1 cellular context compared by ENCODE assay signal in the genomic region with DNA sequence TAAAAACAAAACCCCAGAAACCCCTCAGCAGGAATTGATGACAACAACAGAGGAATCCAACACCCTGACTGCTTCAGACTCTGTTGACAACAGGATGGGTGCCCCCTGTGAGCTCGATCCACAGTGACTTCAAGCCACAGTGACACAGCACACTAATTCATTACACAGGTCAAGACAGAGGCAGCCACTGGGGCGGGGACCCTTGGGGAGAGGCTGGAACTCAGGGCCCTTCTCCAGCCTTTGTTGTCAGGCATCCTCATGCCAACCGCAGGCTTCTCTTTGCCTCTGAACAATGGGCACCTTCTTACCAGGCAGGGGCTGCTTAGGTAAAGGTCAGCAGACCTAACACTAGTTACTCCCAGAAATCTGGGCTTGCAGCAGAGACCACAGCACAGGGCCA.
TF ChIP-seq lines count a peak whose summit lies in the region.

No MANE protein-coding gene starts in this region.

TF ChIP-seq in GM23338, 12 proteins besides CTCF, POLR2A, EP300 and RAD21 (continued from another document):
- TF ChIP-seq, protein P1, sequence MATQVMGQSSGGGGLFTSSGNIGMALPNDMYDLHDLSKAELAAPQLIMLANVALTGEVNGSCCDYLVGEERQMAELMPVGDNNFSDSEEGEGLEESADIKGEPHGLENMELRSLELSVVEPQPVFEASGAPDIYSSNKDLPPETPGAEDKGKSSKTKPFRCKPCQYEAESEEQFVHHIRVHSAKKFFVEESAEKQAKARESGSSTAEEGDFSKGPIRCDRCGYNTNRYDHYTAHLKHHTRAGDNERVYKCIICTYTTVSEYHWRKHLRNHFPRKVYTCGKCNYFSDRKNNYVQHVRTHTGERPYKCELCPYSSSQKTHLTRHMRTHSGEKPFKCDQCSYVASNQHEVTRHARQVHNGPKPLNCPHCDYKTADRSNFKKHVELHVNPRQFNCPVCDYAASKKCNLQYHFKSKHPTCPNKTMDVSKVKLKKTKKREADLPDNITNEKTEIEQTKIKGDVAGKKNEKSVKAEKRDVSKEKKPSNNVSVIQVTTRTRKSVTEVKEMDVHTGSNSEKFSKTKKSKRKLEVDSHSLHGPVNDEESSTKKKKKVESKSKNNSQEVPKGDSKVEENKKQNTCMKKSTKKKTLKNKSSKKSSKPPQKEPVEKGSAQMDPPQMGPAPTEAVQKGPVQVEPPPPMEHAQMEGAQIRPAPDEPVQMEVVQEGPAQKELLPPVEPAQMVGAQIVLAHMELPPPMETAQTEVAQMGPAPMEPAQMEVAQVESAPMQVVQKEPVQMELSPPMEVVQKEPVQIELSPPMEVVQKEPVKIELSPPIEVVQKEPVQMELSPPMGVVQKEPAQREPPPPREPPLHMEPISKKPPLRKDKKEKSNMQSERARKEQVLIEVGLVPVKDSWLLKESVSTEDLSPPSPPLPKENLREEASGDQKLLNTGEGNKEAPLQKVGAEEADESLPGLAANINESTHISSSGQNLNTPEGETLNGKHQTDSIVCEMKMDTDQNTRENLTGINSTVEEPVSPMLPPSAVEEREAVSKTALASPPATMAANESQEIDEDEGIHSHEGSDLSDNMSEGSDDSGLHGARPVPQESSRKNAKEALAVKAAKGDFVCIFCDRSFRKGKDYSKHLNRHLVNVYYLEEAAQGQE (IDR thresholded peaks at IDR 0.05; ENCODE audit: unreplicated experiment), result no peak
- TF ChIP-seq, protein P2, sequence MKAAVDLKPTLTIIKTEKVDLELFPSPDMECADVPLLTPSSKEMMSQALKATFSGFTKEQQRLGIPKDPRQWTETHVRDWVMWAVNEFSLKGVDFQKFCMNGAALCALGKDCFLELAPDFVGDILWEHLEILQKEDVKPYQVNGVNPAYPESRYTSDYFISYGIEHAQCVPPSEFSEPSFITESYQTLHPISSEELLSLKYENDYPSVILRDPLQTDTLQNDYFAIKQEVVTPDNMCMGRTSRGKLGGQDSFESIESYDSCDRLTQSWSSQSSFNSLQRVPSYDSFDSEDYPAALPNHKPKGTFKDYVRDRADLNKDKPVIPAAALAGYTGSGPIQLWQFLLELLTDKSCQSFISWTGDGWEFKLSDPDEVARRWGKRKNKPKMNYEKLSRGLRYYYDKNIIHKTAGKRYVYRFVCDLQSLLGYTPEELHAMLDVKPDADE (IDR thresholded peaks at IDR 0.05), result no peak
- no peak for TF ChIP-seq CREB1 (CRISPR knock-in tag; IDR thresholded peaks at IDR 0.05; ENCODE audit: low read depth)
- no peak for TF ChIP-seq NANOG (IDR thresholded peaks at IDR 0.05; ENCODE audit: borderline replicate concordance)
- TF ChIP-seq, protein P3, sequence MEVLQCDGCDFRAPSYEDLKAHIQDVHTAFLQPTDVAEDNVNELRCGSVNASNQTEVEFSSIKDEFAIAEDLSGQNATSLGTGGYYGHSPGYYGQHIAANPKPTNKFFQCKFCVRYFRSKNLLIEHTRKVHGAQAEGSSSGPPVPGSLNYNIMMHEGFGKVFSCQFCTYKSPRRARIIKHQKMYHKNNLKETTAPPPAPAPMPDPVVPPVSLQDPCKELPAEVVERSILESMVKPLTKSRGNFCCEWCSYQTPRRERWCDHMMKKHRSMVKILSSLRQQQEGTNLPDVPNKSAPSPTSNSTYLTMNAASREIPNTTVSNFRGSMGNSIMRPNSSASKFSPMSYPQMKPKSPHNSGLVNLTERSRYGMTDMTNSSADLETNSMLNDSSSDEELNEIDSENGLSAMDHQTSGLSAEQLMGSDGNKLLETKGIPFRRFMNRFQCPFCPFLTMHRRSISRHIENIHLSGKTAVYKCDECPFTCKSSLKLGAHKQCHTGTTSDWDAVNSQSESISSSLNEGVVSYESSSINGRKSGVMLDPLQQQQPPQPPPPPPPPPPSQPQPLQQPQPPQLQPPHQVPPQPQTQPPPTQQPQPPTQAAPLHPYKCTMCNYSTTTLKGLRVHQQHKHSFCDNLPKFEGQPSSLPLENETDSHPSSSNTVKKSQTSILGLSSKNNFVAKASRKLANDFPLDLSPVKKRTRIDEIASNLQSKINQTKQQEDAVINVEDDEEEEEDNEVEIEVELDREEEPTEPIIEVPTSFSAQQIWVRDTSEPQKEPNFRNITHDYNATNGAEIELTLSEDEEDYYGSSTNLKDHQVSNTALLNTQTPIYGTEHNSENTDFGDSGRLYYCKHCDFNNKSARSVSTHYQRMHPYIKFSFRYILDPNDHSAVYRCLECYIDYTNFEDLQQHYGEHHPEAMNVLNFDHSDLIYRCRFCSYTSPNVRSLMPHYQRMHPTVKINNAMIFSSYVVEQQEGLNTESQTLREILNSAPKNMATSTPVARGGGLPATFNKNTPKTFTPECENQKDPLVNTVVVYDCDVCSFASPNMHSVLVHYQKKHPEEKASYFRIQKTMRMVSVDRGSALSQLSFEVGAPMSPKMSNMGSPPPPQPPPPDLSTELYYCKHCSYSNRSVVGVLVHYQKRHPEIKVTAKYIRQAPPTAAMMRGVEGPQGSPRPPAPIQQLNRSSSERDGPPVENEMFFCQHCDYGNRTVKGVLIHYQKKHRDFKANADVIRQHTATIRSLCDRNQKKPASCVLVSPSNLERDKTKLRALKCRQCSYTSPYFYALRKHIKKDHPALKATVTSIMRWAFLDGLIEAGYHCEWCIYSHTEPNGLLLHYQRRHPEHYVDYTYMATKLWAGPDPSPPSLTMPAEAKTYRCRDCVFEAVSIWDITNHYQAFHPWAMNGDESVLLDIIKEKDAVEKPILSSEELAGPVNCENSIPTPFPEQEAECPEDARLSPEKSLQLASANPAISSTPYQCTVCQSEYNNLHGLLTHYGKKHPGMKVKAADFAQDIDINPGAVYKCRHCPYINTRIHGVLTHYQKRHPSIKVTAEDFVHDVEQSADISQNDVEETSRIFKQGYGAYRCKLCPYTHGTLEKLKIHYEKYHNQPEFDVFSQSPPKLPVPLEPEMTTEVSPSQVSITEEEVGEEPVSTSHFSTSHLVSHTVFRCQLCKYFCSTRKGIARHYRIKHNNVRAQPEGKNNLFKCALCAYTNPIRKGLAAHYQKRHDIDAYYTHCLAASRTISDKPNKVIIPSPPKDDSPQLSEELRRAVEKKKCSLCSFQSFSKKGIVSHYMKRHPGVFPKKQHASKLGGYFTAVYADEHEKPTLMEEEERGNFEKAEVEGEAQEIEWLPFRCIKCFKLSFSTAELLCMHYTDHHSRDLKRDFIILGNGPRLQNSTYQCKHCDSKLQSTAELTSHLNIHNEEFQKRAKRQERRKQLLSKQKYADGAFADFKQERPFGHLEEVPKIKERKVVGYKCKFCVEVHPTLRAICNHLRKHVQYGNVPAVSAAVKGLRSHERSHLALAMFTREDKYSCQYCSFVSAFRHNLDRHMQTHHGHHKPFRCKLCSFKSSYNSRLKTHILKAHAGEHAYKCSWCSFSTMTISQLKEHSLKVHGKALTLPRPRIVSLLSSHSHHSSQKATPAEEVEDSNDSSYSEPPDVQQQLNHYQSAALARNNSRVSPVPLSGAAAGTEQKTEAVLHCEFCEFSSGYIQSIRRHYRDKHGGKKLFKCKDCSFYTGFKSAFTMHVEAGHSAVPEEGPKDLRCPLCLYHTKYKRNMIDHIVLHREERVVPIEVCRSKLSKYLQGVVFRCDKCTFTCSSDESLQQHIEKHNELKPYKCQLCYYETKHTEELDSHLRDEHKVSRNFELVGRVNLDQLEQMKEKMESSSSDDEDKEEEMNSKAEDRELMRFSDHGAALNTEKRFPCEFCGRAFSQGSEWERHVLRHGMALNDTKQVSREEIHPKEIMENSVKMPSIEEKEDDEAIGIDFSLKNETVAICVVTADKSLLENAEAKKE (CRISPR knock-in tag; IDR thresholded peaks at IDR 0.05), result no peak
- no peak for TF ChIP-seq EZH2 (IDR thresholded peaks at IDR 0.05; ENCODE audit: low read depth, unreplicated experiment)
- TF ChIP-seq ZNF331 (CRISPR knock-in tag; IDR thresholded peaks at IDR 0.05; ENCODE audit: low read depth), result no peak
- TF ChIP-seq EZH2phosphoT487 (IDR thresholded peaks at IDR 0.05; ENCODE audit: unreplicated experiment), result no peak
- no peak for TF ChIP-seq STAT1 (IDR thresholded peaks at IDR 0.05; ENCODE audit: unreplicated experiment)
- TF ChIP-seq JUNB (IDR thresholded peaks at IDR 0.05; ENCODE audit: unreplicated experiment), result no peak
TF ChIP-seq in GM23338: peak in this region for 0.
